In the genomic region with DNA sequence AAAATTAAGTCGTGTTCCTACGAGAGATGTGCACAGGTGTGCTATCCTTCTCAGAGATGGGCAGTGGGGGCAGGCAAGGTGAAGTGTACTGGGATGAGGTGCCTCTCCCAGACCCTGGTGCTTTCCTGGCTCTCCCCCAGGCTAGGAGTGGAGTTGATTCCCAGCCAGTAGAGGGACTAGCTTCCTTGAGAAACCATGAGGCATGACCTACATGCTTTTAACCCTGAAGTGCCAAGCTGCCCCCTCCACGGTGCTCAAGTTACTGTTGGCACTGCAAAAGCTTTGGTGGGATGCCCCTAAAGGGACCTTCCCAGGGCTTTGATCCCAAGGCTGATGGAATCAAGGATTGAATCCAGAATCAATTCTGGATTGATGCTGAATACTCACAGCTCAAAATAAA, we compare ENCODE assay signal across 22 cellular contexts. TPM values are rescaled to one million over a fixed set of nuclear protein-coding genes. Genes with fewer than 3 reads are reported as not detected.
DNase-seq lines count a peak whose midpoint lies in the region; TF ChIP-seq lines count a peak whose summit lies in the region.
"Had no signal": no experiment of that assay in that cellular context is flagged by ENCODE, and none has a peak within 500 bp of the region (broad histone marks: within the 10 kb centered on the region; RNA-seq: fewer than 3 reads in every experiment).

No MANE protein-coding gene starts in this region.

- H3K36me3 Mint-ChIP-seq in endodermal cell (ENCODE audit: low read depth) (peaks cover 7% of the 10 kb centered on the region), nephron progenitor cell (ENCODE audit: low read depth) (no peaks in the 10 kb centered on the region)

- H3K9me3 Mint-ChIP-seq in endodermal cell (no peaks in the 10 kb centered on the region), nephron progenitor cell (no peaks in the 10 kb centered on the region)
- H3K9me3 Mint-ChIP-seq: CD8-positive, alpha-beta T cell; IgD-negative memory B cell had no signal

- no peak for TF ChIP-seq POLR2A in tibial nerve (IDR thresholded peaks at IDR 0.05)

- peaks cover 30% of the 10 kb centered on the region for H3K4me1 ChIP-seq in SJCRH30
- H3K4me1 ChIP-seq in endodermal cell (ENCODE audit: control insufficient read depth, insufficient read depth, low read length) = no peaks in the 10 kb centered on the region
- peaks cover 0 to 43% (median 4%) of the 10 kb centered on the region in 4 donors for H3K4me1 ChIP-seq in tibial nerve
- H3K4me1 ChIP-seq: SJSA1 had no signal

- H3K27me3 ChIP-seq in SJCRH30 = no peaks in the 10 kb centered on the region
- H3K27me3 ChIP-seq in endodermal cell (ENCODE audit: control insufficient read depth, insufficient read depth, low read length, poor library complexity, severe bottlenecking) = no peaks in the 10 kb centered on the region
- H3K27me3 ChIP-seq in tibial nerve = no peaks in the 10 kb centered on the region
- H3K27me3 ChIP-seq: SJSA1 had no signal

- H3K4me3 Mint-ChIP-seq in endodermal cell (no peak overlapping the region), nephron progenitor cell (no peak overlapping the region)
- H3K4me3 Mint-ChIP-seq: B cell; CD8-positive, alpha-beta T cell; IgD-negative memory B cell had no signal

- TF ChIP-seq EP300 in tibial nerve (IDR thresholded peaks at IDR 0.05) = no peak

- H3K27ac Mint-ChIP-seq in endodermal cell (no peak overlapping the region), nephron progenitor cell (no peak overlapping the region)
- H3K27ac Mint-ChIP-seq: B cell; CD8-positive, alpha-beta T cell; IgD-negative memory B cell had no signal

- H3K27me3 Mint-ChIP-seq in endodermal cell (ENCODE audit: insufficient read depth) (no peaks in the 10 kb centered on the region), nephron progenitor cell (ENCODE audit: low read depth, poor library complexity) (peaks cover 9% of the 10 kb centered on the region)
- H3K27me3 Mint-ChIP-seq: B cell, IgD-negative memory B cell had no signal

- no peak overlapping the region for H3K4me3 ChIP-seq in SJCRH30
- no peak overlapping the region for H3K4me3 ChIP-seq in endodermal cell (ENCODE audit: low read length)
- H3K4me3 ChIP-seq in tibial nerve = no peak overlapping the region
- H3K4me3 ChIP-seq: GM23248, PC-9, SJSA1 had no signal

- no peaks in the 10 kb centered on the region for H3K36me3 ChIP-seq in SJCRH30
- no peaks in the 10 kb centered on the region for H3K36me3 ChIP-seq in endodermal cell (ENCODE audit: control insufficient read depth, insufficient read depth, low read length)
- H3K36me3 ChIP-seq in tibial nerve = peaks cover 2 to 65% (median 9%) of the 10 kb centered on the region in 3 donors

- H3K27ac ChIP-seq in SJCRH30 = peak overlapping the region; percentile 2
- peak overlapping the region; percentile 95 for H3K27ac ChIP-seq in endodermal cell (ENCODE audit: low read depth, low read length)
- peak overlapping the region; percentile 70 for H3K27ac ChIP-seq in temporal lobe (ENCODE audit: low read depth, low read length)
- H3K27ac ChIP-seq in tibial nerve = no peak overlapping the region
- H3K27ac ChIP-seq: 22Rv1, C4-2B, GM23248, KMS-11, PC-9, SJSA1 had no signal

- H3K9me3 ChIP-seq in SJCRH30 (replicated peaks) (no peaks in the 10 kb centered on the region), endodermal cell (ENCODE audit: control insufficient read depth, low read length) (no peaks in the 10 kb centered on the region), tibial nerve (no peaks in the 10 kb centered on the region)
- H3K9me3 ChIP-seq: SJSA1 had no signal

- TF ChIP-seq CTCF in endodermal cell (conservative IDR thresholded peaks at IDR 0.05) (no peak), nephron progenitor cell (IDR thresholded peaks at IDR 0.05) (no peak), tibial nerve (IDR thresholded peaks at IDR 0.05) (no peak)

- WGBS in endodermal cell (ENCODE audit: insufficient coverage in 1 of 2, insufficient read length in 1 of 2), 2 experiments = 94 to 96% methylated on average over 3 of the region's 3 CpGs
- WGBS in tibial nerve, 2 donors = 71 to 81% methylated on average over 3 of the region's 3 CpGs

- no peak overlapping the region for H3K9ac ChIP-seq in endodermal cell (ENCODE audit: extremely low read depth, low read length, poor library complexity, severe bottlenecking)
- H3K9ac ChIP-seq: GM23248, KMS-11 had no signal

- DNase-seq in DMS 273 (lab: John Stamatoyannopoulos, UW; ENCODE audit: unreplicated experiment) (peak; percentile 22), DMS 273 treated with DMSO at 0.1 percent for 48 hours (lab: John Stamatoyannopoulos, UW) (no peak), SJCRH30 (peak in 1 of 2 experiments; percentile 56), endodermal cell (no peak), T-helper 1 cell (no peak), nephron progenitor cell (no peak), tibial nerve (ENCODE audit: low spot score in 2 of 2) (no peak)
- DNase-seq: CD8-positive, alpha-beta T cell; DMS153; GM23248; HCEC 1CT; NCI-H1092; NCI-H1417 treated with DMSO at 0.1 percent for 48 hours; NCI-H2081; PC-9 had no signal

- H3K4me1 Mint-ChIP-seq in endodermal cell (peaks cover 19% of the 10 kb centered on the region), nephron progenitor cell (peaks cover 76% of the 10 kb centered on the region)
- H3K4me1 Mint-ChIP-seq: B cell, IgD-negative memory B cell had no signal

RNA-seq across cellular contexts. Expression of a gene that starts 47.0 kb away (rescaled TPM):
- 65.3 and 74.1 TPM in 2 replicates for total RNA-seq in SJCRH30 (2014; rRNA removed; shearing (Covaris generic))
- total RNA-seq in endodermal cell = 10 to 100 TPM; 39.0 to 58.2 TPM
- 69.1 TPM for polyA plus RNA-seq in endodermal cell (2013, experiment 1 of 2)
- 66.7 TPM for polyA plus RNA-seq in endodermal cell (2013, experiment 2 of 2)
- 13.3 TPM for total RNA-seq in temporal lobe
- 100 to 1,000 TPM; 115 to 253 (median 191) TPM for total RNA-seq in tibial nerve

Comparison
In these comparisons a context has a peak if more than half of its experiments do, and no peak if none do; other contexts are left out.
1. H3K27ac ChIP-seq: peak in SJCRH30 (single experiment), endodermal cell (single experiment) and temporal lobe (single experiment); none in tibial nerve (0 of 4).